In genomic region chr6:156601821-156602301, GRCh38 we compare ENCODE assay signal across 1 cellular context.
TF ChIP-seq lines count a peak whose summit lies in the region.

No MANE protein-coding gene starts in this region.

TF ChIP-seq in GM23338, 12 proteins besides CTCF, POLR2A, EP300 and RAD21 (continued from another document):
- no peak for TF ChIP-seq ZNF462 (CRISPR knock-in tag; IDR thresholded peaks at IDR 0.05)
- TF ChIP-seq JUNB (IDR thresholded peaks at IDR 0.05; ENCODE audit: unreplicated experiment): no peak
- no peak for TF ChIP-seq STAT1 (IDR thresholded peaks at IDR 0.05; ENCODE audit: unreplicated experiment)
- TF ChIP-seq NANOG (IDR thresholded peaks at IDR 0.05; ENCODE audit: borderline replicate concordance): no peak
- TF ChIP-seq CREB1 (CRISPR knock-in tag; IDR thresholded peaks at IDR 0.05; ENCODE audit: low read depth): no peak
